1 cellular context compared by ENCODE assay signal in the genomic region with DNA sequence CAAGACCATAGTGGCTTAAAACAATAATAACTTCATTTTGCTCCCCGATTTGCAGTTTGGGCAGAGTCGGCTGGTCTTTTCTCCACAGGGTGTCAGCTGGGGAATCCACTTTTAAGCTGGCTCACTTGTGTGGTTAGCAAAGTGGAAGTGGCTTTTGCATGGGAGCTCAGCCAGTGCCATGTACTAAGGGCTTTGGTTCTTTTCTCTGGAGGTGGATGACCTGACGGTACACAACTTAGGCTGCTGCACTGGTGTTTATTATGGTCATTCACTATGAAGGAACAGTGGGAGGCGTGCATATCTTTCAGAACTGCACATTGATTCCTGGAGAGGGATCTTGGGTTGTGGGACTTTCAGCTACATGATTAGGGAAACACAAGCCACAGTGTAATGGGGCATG.
TF ChIP-seq lines count a peak whose summit lies in the region.

No MANE protein-coding gene starts in this region.

TF ChIP-seq in H1, 55 proteins besides CTCF, POLR2A, EP300 and RAD21 (continued from another document):
- TF ChIP-seq, protein P1, sequence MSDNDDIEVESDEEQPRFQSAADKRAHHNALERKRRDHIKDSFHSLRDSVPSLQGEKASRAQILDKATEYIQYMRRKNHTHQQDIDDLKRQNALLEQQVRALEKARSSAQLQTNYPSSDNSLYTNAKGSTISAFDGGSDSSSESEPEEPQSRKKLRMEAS (IDR thresholded peaks at IDR 0.05), result no peak
- no peak for TF ChIP-seq CTBP2 (IDR thresholded peaks at IDR 0.05; ENCODE audit: borderline replicate concordance, insufficient read depth, insufficient read length, low read length)
- TF ChIP-seq RFX5 (IDR thresholded peaks at IDR 0.05; ENCODE audit: borderline replicate concordance, low read depth, low read length), result no peak
- TF ChIP-seq KDM4A (IDR thresholded peaks at IDR 0.05; ENCODE audit: low read depth, low read length, severe bottlenecking), result no peak
- TF ChIP-seq POU5F1 (IDR thresholded peaks at IDR 0.05; ENCODE audit: low read depth, low read length), result no peak
